11 cellular contexts compared by ENCODE assay signal in genomic region chr16:81647527-81647926, GRCh38.
A peak's percentile ranks its signal among the peaks of the same experiment; 100 is the strongest.
DNase-seq lines count a peak whose midpoint lies in the region; ATAC-seq, FAIRE-seq and TF ChIP-seq lines count a peak whose summit lies in the region.
"Had no signal": no experiment of that assay in that cellular context is flagged by ENCODE, and none has a peak within 500 bp of the region (broad histone marks: within the 10 kb centered on the region; RNA-seq: fewer than 3 reads in every experiment).

No MANE protein-coding gene starts in this region.

- no peaks in the 10 kb centered on the region for H3K36me3 ChIP-seq in adrenal gland (replicated peaks in 1 of 2)
- peaks cover 12 to 13% of the 10 kb centered on the region in 2 experiments for H3K36me3 ChIP-seq in keratinocyte (ENCODE audit: control insufficient read depth in 2 of 2, extremely low read depth in 1 of 2, insufficient read depth in 2 of 2, low read length in 2 of 2)
- peaks cover 5% of the 10 kb centered on the region for H3K36me3 ChIP-seq in suprapubic skin

- DNase-seq in AG10803 (ENCODE audit: low read depth) (peak; percentile 47), HT1080 (ENCODE audit: low read depth) (peak; percentile 89), adrenal gland (peak in 6 of 7 donors; percentile 49 to 81 (median 60)), keratinocyte (ENCODE audit: low read depth, low spot score) (peak; percentile 73), suprapubic skin (ENCODE audit: low spot score in 2 of 2) (no peak), D341Med (ENCODE audit: low spot score) (no peak)
- DNase-seq: CD4-positive, CD25-positive, alpha-beta regulatory T cell; stimulated activated CD4-positive, alpha-beta T cell treated with anti-CD3 and anti-CD28 coated beads, Interleukin-2, amount 100 ng/mL, for 48 hours had no signal

- H3K9me3 ChIP-seq in adrenal gland (replicated peaks in 1 of 3) (no peaks in the 10 kb centered on the region), keratinocyte (ENCODE audit: control insufficient read depth, low read depth, low read length) (no peaks in the 10 kb centered on the region), suprapubic skin (no peaks in the 10 kb centered on the region)
- H3K9me3 ChIP-seq: neutrophil had no signal

- WGBS in adrenal gland, 4 donors: 65 to 77% (median 73%) methylated on average over 3 to 8 of the region's 8 CpGs
- 94% methylated on average over 5 of the region's 8 CpGs for WGBS in suprapubic skin

- no peak for TF ChIP-seq CTCF in AG10803 (conservative IDR thresholded peaks at IDR 0.05; ENCODE audit: low read length)
- no peak for TF ChIP-seq CTCF in adrenal gland (IDR thresholded peaks at IDR 0.05)
- TF ChIP-seq CTCF in keratinocyte (optimal IDR thresholded peaks at IDR 0.05 in 1 of 3, IDR thresholded peaks at IDR 0.05 in 1 of 3, conservative IDR thresholded peaks at IDR 0.05 in 1 of 3; ENCODE audit: extremely low read depth in 1 of 3, insufficient read depth in 2 of 3, low read length in 3 of 3): no peak
- TF ChIP-seq CTCF in suprapubic skin (IDR thresholded peaks at IDR 0.05): no peak

- H3K4me2 ChIP-seq in keratinocyte (ENCODE audit: control insufficient read depth, extremely low read depth, insufficient read depth, low read depth, low read length): no peak overlapping the region

- FAIRE-seq in keratinocyte (lab: Jason Lieb, UNC): peak; percentile 73

- H4K20me1 ChIP-seq in keratinocyte (ENCODE audit: control insufficient read depth, extremely low read depth, insufficient read depth, low read length): peaks cover 12% of the 10 kb centered on the region

- H3K27ac ChIP-seq in adrenal gland: peak overlapping the region in 1 of 5 donors; percentile 85
- peak overlapping the region; percentile 33 for H3K27ac ChIP-seq in keratinocyte (ENCODE audit: control insufficient read depth, insufficient read depth, low read length)
- no peak overlapping the region for H3K27ac ChIP-seq in suprapubic skin
- H3K27ac ChIP-seq: neutrophil had no signal

- no peak overlapping the region for H3K9ac ChIP-seq in keratinocyte (ENCODE audit: control insufficient read depth, extremely low read depth, insufficient read depth, low read length)

- dilution Hi-C loops in keratinocyte (cut with MboI; ENCODE audit: extremely low pct_ligation_motif_present, low sequenced_read_pairs): no loop called here

- H3K4me3 ChIP-seq in AG10803 (ENCODE audit: low read length) (no peak overlapping the region), adrenal gland (no peak overlapping the region), keratinocyte (ENCODE audit: control insufficient read depth in 2 of 3, extremely low read depth in 1 of 3, insufficient read depth in 2 of 3, low read depth in 1 of 3, low read length in 3 of 3) (no peak overlapping the region), suprapubic skin (no peak overlapping the region)

- no peak overlapping the region for H2AFZ ChIP-seq in keratinocyte (ENCODE audit: control insufficient read depth, low read length)

- intact Hi-C loops in adrenal gland (cut with DNase I): no loop called here

- ATAC-seq in GM19463 (IDR thresholded peaks at IDR 0.05; ENCODE audit: unreplicated experiment) (no peak), GM18520 (IDR thresholded peaks at IDR 0.05; ENCODE audit: unreplicated experiment) (no peak)

- H3K4me1 ChIP-seq in adrenal gland (replicated peaks in 1 of 2) (peaks cover 0 to 28% of the 10 kb centered on the region in 2 donors), keratinocyte (ENCODE audit: control insufficient read depth, extremely low read depth, insufficient read depth, low read length) (peaks cover 30% of the 10 kb centered on the region), suprapubic skin (peaks cover 40% of the 10 kb centered on the region)

- H3K27me3 ChIP-seq in adrenal gland (no peaks in the 10 kb centered on the region), keratinocyte (ENCODE audit: control insufficient read depth, extremely low read depth, insufficient read depth, low read length) (no peaks in the 10 kb centered on the region), suprapubic skin (no peaks in the 10 kb centered on the region)
- H3K27me3 ChIP-seq: neutrophil had no signal

- TF ChIP-seq POLR2A in adrenal gland (IDR thresholded peaks at IDR 0.05) (no peak), suprapubic skin (IDR thresholded peaks at IDR 0.05) (no peak)

- TF ChIP-seq EP300 in suprapubic skin (IDR thresholded peaks at IDR 0.05): no peak

- H3K9me1 ChIP-seq in keratinocyte (ENCODE audit: control insufficient read depth, extremely low read depth, insufficient read depth, low read length): peaks cover 13% of the 10 kb centered on the region

- H3K79me2 ChIP-seq in keratinocyte (ENCODE audit: control insufficient read depth, insufficient read depth, low read length): peaks cover 44% of the 10 kb centered on the region

Comparison
In these comparisons a context has a peak if more than half of its experiments do, and no peak if none do; other contexts are left out.
1. DNase-seq: peak in AG10803 (single experiment), HT1080 (single experiment), adrenal gland (6 of 7) and keratinocyte (single experiment); none in suprapubic skin (0 of 2) and D341Med (single experiment).